Comparison of ENCODE assay signal across 37 cellular contexts in the genomic region with DNA sequence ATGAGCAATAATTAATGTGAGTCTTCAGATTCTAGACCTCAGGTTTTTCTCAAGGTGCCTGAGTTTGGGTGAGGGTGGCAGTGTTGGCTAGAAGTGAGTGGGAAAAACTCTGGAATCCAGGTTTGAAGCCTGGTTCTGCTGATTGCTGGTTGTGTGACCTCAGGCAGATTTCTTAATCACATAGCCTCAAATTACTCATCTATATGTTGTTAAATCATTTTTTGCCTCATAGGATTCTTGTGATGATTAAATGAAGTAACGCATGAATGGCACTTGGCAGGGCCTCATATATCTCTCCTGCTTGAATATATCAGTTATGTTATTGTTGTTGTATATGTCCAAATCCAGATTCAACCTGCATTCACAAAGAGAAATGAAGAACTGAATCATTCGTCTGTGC.
"Had no signal": no experiment of that assay in that cellular context is flagged by ENCODE, and none has a peak within 500 bp of the region (broad histone marks: within the 10 kb centered on the region; RNA-seq: fewer than 3 reads in every experiment).

No MANE protein-coding gene starts in this region.

- H3K4me3 Mint-ChIP-seq: activated B cell treated with CpG ODN at 0.5 μM for 24 hours; activated CD8-positive, alpha-beta T cell treated with anti-CD3 and anti-CD28 coated beads for 36 hours; activated naive CD4-positive, alpha-beta T cell treated with anti-CD3 and anti-CD28 coated beads for 36 hours; activated naive CD4-positive, alpha-beta T cell treated with anti-CD3 and anti-CD28 coated beads, Interleukin-2, amount 50 U/mL, for 24 hours; activated naive CD8-positive, alpha-beta T cell treated with anti-CD3 and anti-CD28 coated beads for 36 hours; activated naive CD8-positive, alpha-beta T cell treated with anti-CD3 and anti-CD28 coated beads, Interleukin-2, amount 50 U/mL, for 24 hours; activated T-helper 1 cell treated with anti-CD3 and anti-CD28 coated beads, Interleukin-12 subunit alpha, Interleukin-12 subunit beta, Interleukin-2, Interleukin-4 antibody, amounts not matched to agents 30 ng/mL and 10 ng/mL and 1 ng/mL, durations not matched to agents 14 hours and 24 hours and 36 hours; T-helper 17 cell; T-helper 2 cell treated with Interferon-gamma antibody and Interleukin-4, amounts not matched to agents 5 μg/mL and 100 μg/mL, for 36 hours had no signal

- H3K27me3 ChIP-seq: adrenal gland, body of pancreas, colonic mucosa, esophagus muscularis mucosa, gastroesophageal sphincter, heart left ventricle had no signal

- H3K36me3 Mint-ChIP-seq: activated naive CD4-positive, alpha-beta T cell treated with anti-CD3 and anti-CD28 coated beads, Interleukin-2, amount 50 U/mL, for 24 hours; activated naive CD8-positive, alpha-beta T cell treated with anti-CD3 and anti-CD28 coated beads for 36 hours had no signal

- H3K4me3 ChIP-seq: adrenal gland, body of pancreas, cardiac muscle cell, colonic mucosa, esophagus muscularis mucosa, gastroesophageal sphincter, heart left ventricle had no signal

- H3K27ac Mint-ChIP-seq: activated B cell treated with CpG ODN at 0.5 μM for 24 hours; activated CD8-positive, alpha-beta T cell treated with anti-CD3 and anti-CD28 coated beads for 36 hours; activated naive CD4-positive, alpha-beta T cell treated with anti-CD3 and anti-CD28 coated beads for 36 hours; activated naive CD4-positive, alpha-beta T cell treated with anti-CD3 and anti-CD28 coated beads, Interleukin-2, amount 50 U/mL, for 24 hours; activated naive CD8-positive, alpha-beta T cell treated with anti-CD3 and anti-CD28 coated beads for 36 hours; activated naive CD8-positive, alpha-beta T cell treated with anti-CD3 and anti-CD28 coated beads, Interleukin-2, amount 50 U/mL, for 24 hours; activated T-helper 1 cell treated with anti-CD3 and anti-CD28 coated beads, Interleukin-12 subunit alpha, Interleukin-12 subunit beta, Interleukin-2, Interleukin-4 antibody, amounts not matched to agents 30 ng/mL and 10 ng/mL and 1 ng/mL, durations not matched to agents 14 hours and 24 hours and 36 hours; activated T-helper 2 cell treated with anti-CD3 and anti-CD28 coated beads, Interferon-gamma antibody, Interleukin-2, Interleukin-4, amounts not matched to agents 10 μg/mL and 5 μg/mL and 100 μg/mL, durations not matched to agents 14 hours and 24 hours and 36 hours; T-helper 17 cell; T-helper 2 cell treated with Interferon-gamma antibody and Interleukin-4, amounts not matched to agents 5 μg/mL and 100 μg/mL, for 36 hours had no signal

- FAIRE-seq: endometrium, endothelial cell of umbilical vein had no signal

- DNase-seq: activated B cell treated with CpG ODN at 0.5 μM for 24 hours; activated CD4-positive, alpha-beta T cell treated with anti-CD3 and anti-CD28 coated beads for 48 hours; activated CD4-positive, alpha-beta T cell treated with anti-CD3 and anti-CD28 coated beads, Interleukin-2, amount 50 U/mL, for 1 hour; activated CD4-positive, alpha-beta T cell treated with anti-CD3 and anti-CD28 coated beads, Interleukin-2, amount 50 U/mL, for 48 hours; activated CD8-positive, alpha-beta memory T cell treated with anti-CD3 and anti-CD28 coated beads for 24 hours; activated CD8-positive, alpha-beta T cell treated with anti-CD3 and anti-CD28 coated beads for 36 hours; activated effector memory CD4-positive, alpha-beta T cell treated with anti-CD3 and anti-CD28 coated beads, Interleukin-2, amount 50 U/mL, for 16 hours; activated naive CD4-positive, alpha-beta T cell treated with anti-CD3 and anti-CD28 coated beads for 36 hours; activated naive CD8-positive, alpha-beta T cell treated with anti-CD3 and anti-CD28 coated beads for 36 hours; activated naive CD8-positive, alpha-beta T cell treated with anti-CD3 and anti-CD28 coated beads, Interleukin-2, amount 50 U/mL, for 24 hours; activated T-cell treated with anti-CD3 and anti-CD28 coated beads, Interleukin-2, amount 50 U/mL, for 1 hour; activated T-cell treated with anti-CD3 and anti-CD28 coated beads, Interleukin-2, amount 50 U/mL, for 48 hours; adrenal gland; amygdala; aorta; body of pancreas; central memory CD4-positive, alpha-beta T cell; cerebellar nuclear complex; colonic mucosa; effector CD8-positive, alpha-beta T cell; erythroblast; foreskin melanocyte; heart left ventricle; T-helper 1 cell; T-helper 17 cell; T1000; WERI-Rb-1 had no signal

- H3K36me3 ChIP-seq: adrenal gland, cardiac muscle cell, colonic mucosa, esophagus muscularis mucosa, gastroesophageal sphincter, heart left ventricle, WERI-Rb-1 had no signal

- H3K9me3 Mint-ChIP-seq: activated B cell treated with CpG ODN at 0.5 μM for 24 hours; activated CD8-positive, alpha-beta T cell treated with anti-CD3 and anti-CD28 coated beads for 36 hours; activated naive CD4-positive, alpha-beta T cell treated with anti-CD3 and anti-CD28 coated beads for 36 hours; activated naive CD4-positive, alpha-beta T cell treated with anti-CD3 and anti-CD28 coated beads, Interleukin-2, amount 50 U/mL, for 24 hours; activated naive CD8-positive, alpha-beta T cell treated with anti-CD3 and anti-CD28 coated beads, Interleukin-2, amount 50 U/mL, for 24 hours; activated T-helper 1 cell treated with anti-CD3 and anti-CD28 coated beads, Interleukin-12 subunit alpha, Interleukin-12 subunit beta, Interleukin-2, Interleukin-4 antibody, amounts not matched to agents 30 ng/mL and 10 ng/mL and 1 ng/mL, durations not matched to agents 14 hours and 24 hours and 36 hours; activated T-helper 2 cell treated with anti-CD3 and anti-CD28 coated beads, Interferon-gamma antibody, Interleukin-2, Interleukin-4, amounts not matched to agents 10 μg/mL and 5 μg/mL and 100 μg/mL, durations not matched to agents 14 hours and 24 hours and 36 hours; T-helper 2 cell treated with Interferon-gamma antibody and Interleukin-4, amounts not matched to agents 5 μg/mL and 100 μg/mL, for 36 hours had no signal

- H3K4me1 Mint-ChIP-seq: activated B cell treated with CpG ODN at 0.5 μM for 24 hours; activated naive CD4-positive, alpha-beta T cell treated with anti-CD3 and anti-CD28 coated beads, Interleukin-2, amount 50 U/mL, for 24 hours; activated naive CD8-positive, alpha-beta T cell treated with anti-CD3 and anti-CD28 coated beads for 36 hours; activated naive CD8-positive, alpha-beta T cell treated with anti-CD3 and anti-CD28 coated beads, Interleukin-2, amount 50 U/mL, for 24 hours; T-helper 17 cell had no signal

- ATAC-seq: activated CD4-positive, CD25-positive, alpha-beta regulatory T cell treated with anti-CD3 and anti-CD28 coated beads, Interleukin-2, amount 50 U/mL, for 24 hours; activated CD8-positive, alpha-beta T cell treated with anti-CD3 and anti-CD28 coated beads for 36 hours; activated naive CD8-positive, alpha-beta T cell treated with anti-CD3 and anti-CD28 coated beads, Interleukin-2, amount 50 U/mL, for 24 hours; body of pancreas; gastroesophageal sphincter; heart left ventricle; T-helper 17 cell had no signal

- H3K27me3 Mint-ChIP-seq: T-helper 17 cell had no signal
